In the genomic region with DNA sequence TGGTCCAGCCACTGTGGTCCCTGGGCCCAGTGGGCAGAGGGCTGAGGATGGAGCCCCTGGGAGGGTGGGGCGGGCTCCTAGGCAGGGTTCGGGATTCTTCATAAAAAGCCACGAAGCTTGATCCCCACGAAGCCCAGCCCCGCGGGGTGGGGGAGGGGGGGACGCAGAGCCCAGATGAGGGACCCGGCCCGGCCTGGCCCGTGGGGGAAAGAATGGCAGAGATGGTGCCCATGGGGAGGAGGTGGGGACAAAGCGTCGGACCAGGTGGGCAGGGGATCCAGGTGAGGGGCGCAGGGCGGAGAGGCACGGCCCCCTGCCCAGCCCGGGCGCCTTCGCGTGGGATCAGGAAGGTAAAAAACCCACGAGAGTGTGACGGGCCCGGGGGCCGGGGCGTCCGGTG, we compare ENCODE assay signal across 9 cellular contexts. TPM values are rescaled to one million over a fixed set of nuclear protein-coding genes. Genes with fewer than 3 reads are reported as not detected.
DNase-seq lines count a peak whose midpoint lies in the region; ATAC-seq, FAIRE-seq and TF ChIP-seq lines count a peak whose summit lies in the region.
"Had no signal": no experiment of that assay in that cellular context is flagged by ENCODE, and none has a peak within 500 bp of the region (broad histone marks: within the 10 kb centered on the region; RNA-seq: fewer than 3 reads in every experiment).

No MANE protein-coding gene starts in this region.

- no peaks in the 10 kb centered on the region for H3K36me3 Mint-ChIP-seq in astrocyte (ENCODE audit: low read depth, unreplicated experiment)

- no peaks in the 10 kb centered on the region for H3K36me3 ChIP-seq in astrocyte (ENCODE audit: insufficient read depth, low read length)
- H3K36me3 ChIP-seq in left lung: no peaks in the 10 kb centered on the region
- H3K36me3 ChIP-seq in thyroid gland: no peaks in the 10 kb centered on the region
- H3K36me3 ChIP-seq in WERI-Rb-1: peaks cover 16% of the 10 kb centered on the region

- no peak for TF ChIP-seq CTCF in astrocyte (IDR thresholded peaks at IDR 0.05; ENCODE audit: insufficient read depth, low read depth, low read length)
- TF ChIP-seq CTCF in left lung (IDR thresholded peaks at IDR 0.05): no peak
- no peak for TF ChIP-seq CTCF in thyroid gland (IDR thresholded peaks at IDR 0.05)
- no peak for TF ChIP-seq CTCF in WERI-Rb-1 (IDR thresholded peaks at IDR 0.05; ENCODE audit: low read depth, low read length)

- H3K4me3 ChIP-seq in astrocyte (ENCODE audit: insufficient read depth, low read depth, low read length) (peak overlapping the region; percentile 66), left lung (peak overlapping the region; percentile 77 to 80), thyroid gland (replicated peaks in 1 of 3) (peak overlapping the region; percentile 32 to 83 (median 47)), WERI-Rb-1 (ENCODE audit: low read depth, low read length) (no peak overlapping the region)

- peaks cover 38% of the 10 kb centered on the region for H3K27me3 Mint-ChIP-seq in astrocyte (ENCODE audit: low read depth, unreplicated experiment)

- peak overlapping the region; percentile 77 for H3K9ac ChIP-seq in astrocyte (ENCODE audit: low read length)

- H3K9me3 ChIP-seq in astrocyte (ENCODE audit: insufficient read depth, low read depth, low read length) (no peaks in the 10 kb centered on the region), left lung (no peaks in the 10 kb centered on the region), thyroid gland (no peaks in the 10 kb centered on the region), WERI-Rb-1 (ENCODE audit: severe bottlenecking) (no peaks in the 10 kb centered on the region)

- peak; percentile 67 for DNase-seq in activated effector memory CD4-positive, alpha-beta T cell treated with anti-CD3 and anti-CD28 coated beads, Interleukin-2, amount 50 U/mL, for 16 hours
- no peak for DNase-seq in activated effector memory CD4-positive, alpha-beta T cell treated with Interleukin-2 at 50 U/mL for 16 hours
- DNase-seq in astrocyte (ENCODE audit: low read depth): no peak
- no peak for DNase-seq in left lung
- DNase-seq in thyroid gland: peak in 1 of 2 donors; percentile 15
- DNase-seq in WERI-Rb-1: no peak
- no peak for DNase-seq in NCI-H1105 treated with DMSO at 0.1 percent for 48 hours (lab: John Stamatoyannopoulos, UW)
- DNase-seq: DMS79 had no signal

- H3K27me3 ChIP-seq in astrocyte (ENCODE audit: insufficient read depth, low read length) (peaks cover 10% of the 10 kb centered on the region), left lung (no peaks in the 10 kb centered on the region), thyroid gland (no peaks in the 10 kb centered on the region), WERI-Rb-1 (ENCODE audit: insufficient read depth, low read depth, severe bottlenecking) (no peaks in the 10 kb centered on the region)

- H3K4me3 Mint-ChIP-seq in astrocyte (ENCODE audit: unreplicated experiment): no peak overlapping the region

- H3K9me3 Mint-ChIP-seq in astrocyte (ENCODE audit: unreplicated experiment): no peaks in the 10 kb centered on the region

- FAIRE-seq in astrocyte (lab: Jason Lieb, UNC): no peak

- peak overlapping the region; percentile 96 for H3K4me2 ChIP-seq in astrocyte (ENCODE audit: low read length)

- no peaks in the 10 kb centered on the region for H4K20me1 ChIP-seq in astrocyte (ENCODE audit: insufficient read depth, low read length)

- H3K27ac Mint-ChIP-seq in astrocyte (ENCODE audit: unreplicated experiment): no peak overlapping the region

- no peak for ATAC-seq in left lung
- ATAC-seq in HG02973 (IDR thresholded peaks at IDR 0.05; ENCODE audit: unreplicated experiment): no peak

- H3K27ac ChIP-seq in astrocyte (ENCODE audit: low read depth, low read length): no peak overlapping the region
- peak overlapping the region; percentile 77 to 85 for H3K27ac ChIP-seq in left lung
- peak overlapping the region; percentile 72 to 94 (median 86) for H3K27ac ChIP-seq in thyroid gland
- no peak overlapping the region for H3K27ac ChIP-seq in WERI-Rb-1

- H3K4me1 ChIP-seq in astrocyte (ENCODE audit: insufficient read depth, low read length): peaks cover 3% of the 10 kb centered on the region
- H3K4me1 ChIP-seq in left lung: peaks cover 0 to 21% of the 10 kb centered on the region in 2 donors
- peaks cover 8 to 11% of the 10 kb centered on the region in 2 donors for H3K4me1 ChIP-seq in thyroid gland

- H2AFZ ChIP-seq in astrocyte (ENCODE audit: low read depth, low read length): peak overlapping the region; percentile 99

- intact Hi-C loops in left lung (cut with DNase I): loop anchor here in 1 of 2 donors (5.0 kb wide), 1 partner anchor 78 kb away; no protein-coding TSS in a partner anchor
- intact Hi-C loops in thyroid gland (cut with DNase I): loop anchor here (5.0 kb wide), 1 partner anchor 78 kb away; no protein-coding TSS in a partner anchor

- H3K79me2 ChIP-seq in astrocyte (ENCODE audit: insufficient read depth, low read length): no peaks in the 10 kb centered on the region

- whole genome bisulfite sequencing in thyroid gland, 2 donors: 5 to 12% methylated on average over 6 to 12 of the region's 25 CpGs

- no peak for TF ChIP-seq POLR2A in thyroid gland (IDR thresholded peaks at IDR 0.05)

- no peaks in the 10 kb centered on the region for H3K4me1 Mint-ChIP-seq in astrocyte (ENCODE audit: low read depth, unreplicated experiment)

RNA-seq across cellular contexts. Expression of gene SMIM12, which starts 6.0 kb away (rescaled TPM):
- 38.1 and 43.6 TPM in 2 replicates for total RNA-seq in astrocyte
- 10 to 100 TPM; 29.2 to 53.0 TPM for total RNA-seq in left lung
- 10 to 100 TPM; 26.5 to 32.8 (median 29.8) TPM for total RNA-seq in thyroid gland

Comparison
In these comparisons a context has a peak if more than half of its experiments do, and no peak if none do; other contexts are left out.
1. H3K27ac ChIP-seq: peak in left lung (2 of 2) and thyroid gland (3 of 3); none in astrocyte (single experiment) and WERI-Rb-1 (single experiment).